In genomic region chr5:81779125-81779934, GRCh38 we compare ENCODE assay signal across 1 cellular context.
TF ChIP-seq lines count a peak whose summit lies in the region.

No MANE protein-coding gene starts in this region.

TF ChIP-seq in HCT116, 20 proteins besides CTCF, POLR2A, EP300 and RAD21 (continued from another document):
- TF ChIP-seq, protein P1, sequence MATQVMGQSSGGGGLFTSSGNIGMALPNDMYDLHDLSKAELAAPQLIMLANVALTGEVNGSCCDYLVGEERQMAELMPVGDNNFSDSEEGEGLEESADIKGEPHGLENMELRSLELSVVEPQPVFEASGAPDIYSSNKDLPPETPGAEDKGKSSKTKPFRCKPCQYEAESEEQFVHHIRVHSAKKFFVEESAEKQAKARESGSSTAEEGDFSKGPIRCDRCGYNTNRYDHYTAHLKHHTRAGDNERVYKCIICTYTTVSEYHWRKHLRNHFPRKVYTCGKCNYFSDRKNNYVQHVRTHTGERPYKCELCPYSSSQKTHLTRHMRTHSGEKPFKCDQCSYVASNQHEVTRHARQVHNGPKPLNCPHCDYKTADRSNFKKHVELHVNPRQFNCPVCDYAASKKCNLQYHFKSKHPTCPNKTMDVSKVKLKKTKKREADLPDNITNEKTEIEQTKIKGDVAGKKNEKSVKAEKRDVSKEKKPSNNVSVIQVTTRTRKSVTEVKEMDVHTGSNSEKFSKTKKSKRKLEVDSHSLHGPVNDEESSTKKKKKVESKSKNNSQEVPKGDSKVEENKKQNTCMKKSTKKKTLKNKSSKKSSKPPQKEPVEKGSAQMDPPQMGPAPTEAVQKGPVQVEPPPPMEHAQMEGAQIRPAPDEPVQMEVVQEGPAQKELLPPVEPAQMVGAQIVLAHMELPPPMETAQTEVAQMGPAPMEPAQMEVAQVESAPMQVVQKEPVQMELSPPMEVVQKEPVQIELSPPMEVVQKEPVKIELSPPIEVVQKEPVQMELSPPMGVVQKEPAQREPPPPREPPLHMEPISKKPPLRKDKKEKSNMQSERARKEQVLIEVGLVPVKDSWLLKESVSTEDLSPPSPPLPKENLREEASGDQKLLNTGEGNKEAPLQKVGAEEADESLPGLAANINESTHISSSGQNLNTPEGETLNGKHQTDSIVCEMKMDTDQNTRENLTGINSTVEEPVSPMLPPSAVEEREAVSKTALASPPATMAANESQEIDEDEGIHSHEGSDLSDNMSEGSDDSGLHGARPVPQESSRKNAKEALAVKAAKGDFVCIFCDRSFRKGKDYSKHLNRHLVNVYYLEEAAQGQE (IDR thresholded peaks at IDR 0.05; ENCODE audit: low read depth), result no peak
- TF ChIP-seq YY1 (IDR thresholded peaks at IDR 0.05; ENCODE audit: extremely low read depth, insufficient replicate concordance, low read depth, low read length), result no peak
